In genomic region chr2:25608718-25609117, GRCh38 we compare ENCODE assay signal across 21 cellular contexts.
"Had no signal": no experiment of that assay in that cellular context is flagged by ENCODE, and none has a peak within 500 bp of the region (broad histone marks: within the 10 kb centered on the region; RNA-seq: fewer than 3 reads in every experiment).

No MANE protein-coding gene starts in this region.

- H3K36me3 Mint-ChIP-seq: activated naive CD4-positive, alpha-beta T cell treated with anti-CD3 and anti-CD28 coated beads, Interleukin-2, amount 50 U/mL, for 24 hours; naive thymus-derived CD4-positive, alpha-beta T cell; neural progenitor cell had no signal

- H3K27me3 Mint-ChIP-seq: activated naive CD4-positive, alpha-beta T cell treated with anti-CD3 and anti-CD28 coated beads, Interleukin-2, amount 50 U/mL, for 24 hours; dendritic cell treated with granulocyte-macrophage colony-stimulating factor and Interleukin-4, amounts not matched to agents 40 ng/mL and 50 ng/mL, for 4 days; naive thymus-derived CD4-positive, alpha-beta T cell had no signal

- H3K27ac ChIP-seq: ascending aorta, brain microvascular endothelial cell, foreskin keratinocyte, neural progenitor cell, thoracic aorta, upper lobe of left lung had no signal

- H3K4me3 Mint-ChIP-seq: activated naive CD4-positive, alpha-beta T cell treated with anti-CD3 and anti-CD28 coated beads, Interleukin-2, amount 50 U/mL, for 24 hours; dendritic cell treated with granulocyte-macrophage colony-stimulating factor and Interleukin-4, amounts not matched to agents 40 ng/mL and 50 ng/mL, for 4 days; naive thymus-derived CD4-positive, alpha-beta T cell; neural progenitor cell had no signal

- H3K27me3 ChIP-seq: ascending aorta, brain microvascular endothelial cell, foreskin keratinocyte, neural progenitor cell, upper lobe of left lung had no signal

- H3K4me3 ChIP-seq: ascending aorta, neural progenitor cell, thoracic aorta, upper lobe of left lung had no signal

- H3K9me3 ChIP-seq: ascending aorta, thoracic aorta, upper lobe of left lung had no signal

- DNase-seq: activated CD4-positive, alpha-beta T cell treated with anti-CD3 and anti-CD28 coated beads, Interleukin-2, amount 50 U/mL, for 4 hours; activated CD8-positive, alpha-beta memory T cell treated with anti-CD3 and anti-CD28 coated beads, Interleukin-2, amount 50 U/mL, for 48 hours; activated gamma-delta T cell; activated T-cell treated with anti-CD3 and anti-CD28 coated beads, Interleukin-2, amount 50 U/mL, for 48 hours; brain microvascular endothelial cell; caudate nucleus; effector CD4-positive, alpha-beta T cell; foreskin keratinocyte; mesenchymal stem cell; naive thymus-derived CD4-positive, alpha-beta T cell; retina; stimulated activated CD4-positive, alpha-beta T cell treated with anti-CD3 and anti-CD28 coated beads, Interleukin-2, amount 100 ng/mL, for 48 hours; stimulated activated CD8-positive, alpha-beta memory T cell treated with anti-CD3 and anti-CD28 coated beads, Interleukin-4, amount 100 ng/mL, for 48 hours; stimulated activated naive CD4-positive, alpha-beta T cell; T-helper 9 cell; upper lobe of left lung had no signal

- ATAC-seq: foreskin keratinocyte; naive thymus-derived CD4-positive, alpha-beta T cell had no signal

- H3K4me1 ChIP-seq: ascending aorta, upper lobe of left lung had no signal

- H3K36me3 ChIP-seq: ascending aorta, brain microvascular endothelial cell, neural progenitor cell, thoracic aorta, upper lobe of left lung had no signal

- H3K9me3 Mint-ChIP-seq: activated naive CD4-positive, alpha-beta T cell treated with anti-CD3 and anti-CD28 coated beads, Interleukin-2, amount 50 U/mL, for 24 hours; dendritic cell treated with granulocyte-macrophage colony-stimulating factor and Interleukin-4, amounts not matched to agents 40 ng/mL and 50 ng/mL, for 4 days; naive thymus-derived CD4-positive, alpha-beta T cell had no signal

- H3K27ac Mint-ChIP-seq: activated naive CD4-positive, alpha-beta T cell treated with anti-CD3 and anti-CD28 coated beads, Interleukin-2, amount 50 U/mL, for 24 hours; neural progenitor cell had no signal
